In genomic region chr6:111490067-111490466, GRCh38 we compare ENCODE assay signal across 28 cellular contexts.
"Had no signal": no experiment of that assay in that cellular context is flagged by ENCODE, and none has a peak within 500 bp of the region (broad histone marks: within the 10 kb centered on the region; RNA-seq: fewer than 3 reads in every experiment).

No MANE protein-coding gene starts in this region.

- H3K9me3 Mint-ChIP-seq: activated CD4-positive, alpha-beta T cell treated with anti-CD3 and anti-CD28 coated beads, Interleukin-2, amount 10 ng/mL, durations not matched to agents 7 days and 5 days; activated naive CD8-positive, alpha-beta T cell treated with anti-CD3 and anti-CD28 coated beads, Interleukin-2, amount 10 ng/mL, durations not matched to agents 7 days and 5 days; activated T-cell treated with anti-CD3 and anti-CD28 coated beads, Interleukin-2, amount 50 U/mL, for 4 hours had no signal

- H3K36me3 ChIP-seq: breast epithelium, Peyer's patch had no signal

- H3K4me3 ChIP-seq: ascending aorta, breast epithelium, Peyer's patch, SJSA1 had no signal

- H3K27me3 Mint-ChIP-seq: activated CD4-positive, alpha-beta T cell treated with anti-CD3 and anti-CD28 coated beads, Interleukin-2, amount 10 ng/mL, durations not matched to agents 7 days and 5 days; activated naive CD8-positive, alpha-beta T cell treated with anti-CD3 and anti-CD28 coated beads, Interleukin-2, amount 10 ng/mL, durations not matched to agents 7 days and 5 days had no signal

- H3K27me3 ChIP-seq: ascending aorta, breast epithelium, Peyer's patch, SJSA1 had no signal

- H3K9me3 ChIP-seq: ascending aorta, breast epithelium, Peyer's patch, SJSA1, SK-N-SH had no signal

- ATAC-seq: activated CD8-positive, alpha-beta T cell treated with anti-CD3 and anti-CD28 coated beads, Interleukin-2, amount 10 ng/mL, durations not matched to agents 7 days and 5 days; activated T-cell treated with anti-CD3 and anti-CD28 coated beads, Interleukin-2, amount 50 U/mL, for 4 hours had no signal

- DNase-seq: activated CD4-positive, alpha-beta T cell treated with anti-CD3 and anti-CD28 coated beads, Interleukin-2, amount 10 ng/mL, durations not matched to agents 7 days and 5 days; activated CD4-positive, alpha-beta T cell treated with anti-CD3 and anti-CD28 coated beads, Interleukin-2, amount 50 U/mL, for 48 hours; activated CD4-positive, CD25-positive, alpha-beta regulatory T cell; activated CD8-positive, alpha-beta T cell treated with anti-CD3 and anti-CD28 coated beads, Interleukin-2, amount 10 ng/mL, durations not matched to agents 7 days and 5 days; activated effector memory CD4-positive, alpha-beta T cell treated with Interleukin-2 at 50 U/mL for 16 hours; activated naive CD4-positive, alpha-beta T cell treated with anti-CD3 and anti-CD28 coated beads, Interleukin-2, amount 50 U/mL, for 16 hours; activated naive CD8-positive, alpha-beta T cell treated with anti-CD3 and anti-CD28 coated beads, Interleukin-2, amount 10 ng/mL, durations not matched to agents 7 days and 5 days; activated T-cell treated with anti-CD3 and anti-CD28 coated beads, Interleukin-2, amount 50 U/mL, for 4 hours; amygdala; KBM-7; NCI-H1048; NCI-H1105 treated with DMSO at 0.1 percent for 48 hours; NCI-H1436; NCI-H1694; NCI-H1930; NCI-H2081 treated with DMSO at 0.1 percent for 48 hours; NCI-H345; NCI-H524 treated with DMSO at 0.1 percent for 48 hours; Peyer's patch; RPMI8226; SHP77 treated with DMSO at 0.1 percent for 48 hours; SK-N-SH; T-helper 9 cell; WERI-Rb-1 had no signal

- H3K27ac Mint-ChIP-seq: activated CD4-positive, alpha-beta T cell treated with anti-CD3 and anti-CD28 coated beads, Interleukin-2, amount 10 ng/mL, durations not matched to agents 7 days and 5 days; activated CD8-positive, alpha-beta T cell treated with anti-CD3 and anti-CD28 coated beads, Interleukin-2, amount 10 ng/mL, durations not matched to agents 7 days and 5 days; activated naive CD8-positive, alpha-beta T cell treated with anti-CD3 and anti-CD28 coated beads, Interleukin-2, amount 10 ng/mL, durations not matched to agents 7 days and 5 days; T-helper 1 cell treated with Interleukin-12 subunit alpha and Interleukin-12 subunit beta and Interleukin-4 antibody, amounts not matched to agents 30 μg/mL and 1 μg/mL, for 36 hours had no signal

- H3K27ac ChIP-seq: ascending aorta, breast epithelium, Peyer's patch, SJSA1, WERI-Rb-1 had no signal

- H3K4me1 ChIP-seq: breast epithelium had no signal

- H3K4me3 Mint-ChIP-seq: activated CD4-positive, alpha-beta T cell treated with anti-CD3 and anti-CD28 coated beads, Interleukin-2, amount 10 ng/mL, durations not matched to agents 7 days and 5 days; activated CD8-positive, alpha-beta T cell treated with anti-CD3 and anti-CD28 coated beads, Interleukin-2, amount 10 ng/mL, durations not matched to agents 7 days and 5 days; activated naive CD8-positive, alpha-beta T cell treated with anti-CD3 and anti-CD28 coated beads, Interleukin-2, amount 10 ng/mL, durations not matched to agents 7 days and 5 days; activated T-cell treated with anti-CD3 and anti-CD28 coated beads, Interleukin-2, amount 50 U/mL, for 4 hours; T-helper 1 cell treated with Interleukin-12 subunit alpha and Interleukin-12 subunit beta and Interleukin-4 antibody, amounts not matched to agents 30 μg/mL and 1 μg/mL, for 36 hours had no signal
